ENCODE assay signal across 1 cellular context in the genomic region with DNA sequence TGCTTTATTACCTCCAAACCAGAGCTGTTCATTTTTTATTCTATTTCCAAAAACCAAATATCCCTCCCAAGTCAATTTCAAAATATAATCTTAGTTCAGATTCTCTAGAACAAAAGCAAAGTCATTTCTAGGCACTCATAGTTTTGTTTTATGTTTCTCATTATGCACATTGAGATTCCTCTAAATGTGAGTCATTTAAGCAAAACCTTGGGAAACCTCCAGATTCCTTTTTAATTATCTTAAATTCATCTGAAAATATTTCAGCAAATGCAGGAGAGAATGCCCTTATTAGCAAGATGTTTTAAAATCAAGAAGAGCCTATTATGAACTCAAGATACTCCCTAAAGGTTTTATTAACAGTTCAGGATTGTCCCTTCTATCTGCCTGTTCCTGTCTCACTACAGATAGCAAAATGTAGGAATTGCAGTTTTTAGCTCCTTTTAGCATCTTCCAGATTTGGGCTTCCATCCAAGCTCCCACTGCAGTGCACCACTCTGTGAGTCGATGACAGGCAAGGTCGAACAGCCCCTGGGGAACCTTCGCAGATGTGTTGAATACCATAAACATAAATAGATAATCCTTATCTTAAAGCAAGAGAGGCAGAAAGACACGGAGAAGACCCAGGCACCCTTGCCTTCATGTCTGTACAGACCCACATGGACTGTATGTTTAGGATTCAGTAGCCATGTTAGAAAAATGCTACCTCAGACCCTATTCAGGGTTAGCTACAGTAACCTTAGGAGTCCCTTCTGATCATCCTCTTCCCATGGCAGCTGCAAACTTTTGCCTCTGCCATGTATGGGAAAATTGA.
TF ChIP-seq lines count a peak whose summit lies in the region.

No MANE protein-coding gene starts in this region.

TF ChIP-seq in HEK293, 187 proteins besides CTCF, POLR2A, EP300 and RAD21 (continued from another document):
- TF ChIP-seq ZSCAN18 (tag by site-specific recombination; IDR thresholded peaks at IDR 0.05) = no peak
- peak; percentile 55 for TF ChIP-seq ZNF335 (tag by site-specific recombination; conservative IDR thresholded peaks at IDR 0.05)
- no peak for TF ChIP-seq ZNF221 (tag by site-specific recombination; IDR thresholded peaks at IDR 0.05; ENCODE audit: borderline replicate concordance)
- TF ChIP-seq ZNF654 (tag by site-specific recombination; IDR thresholded peaks at IDR 0.05; ENCODE audit: low read depth) = no peak
- no peak for TF ChIP-seq KLF9 (tag by site-specific recombination; IDR thresholded peaks at IDR 0.05; ENCODE audit: low read depth)
- no peak for TF ChIP-seq ZNF133 (tag by site-specific recombination; IDR thresholded peaks at IDR 0.05)
